Comparison of ENCODE assay signal across 8 cellular contexts in genomic region chr10:61899045-61899444, GRCh38.
DNase-seq lines count a peak whose midpoint lies in the region; ATAC-seq lines count a peak whose summit lies in the region.

No MANE protein-coding gene starts in this region.

- H3K9ac ChIP-seq in mucosa of stomach (ENCODE audit: low read length) = peak overlapping the region; percentile 94

- H3K4me3 ChIP-seq in mucosa of stomach (ENCODE audit: low read length) = no peak overlapping the region

- no peaks in the 10 kb centered on the region for H3K27me3 ChIP-seq in mucosa of stomach (ENCODE audit: control insufficient read depth, insufficient read depth, low read length)

- H3K4me1 ChIP-seq in mucosa of stomach (ENCODE audit: control insufficient read depth, insufficient read depth, low read length) = peaks cover 28% of the 10 kb centered on the region

- H3K9me3 ChIP-seq in mucosa of stomach (ENCODE audit: control insufficient read depth, low read length) = no peaks in the 10 kb centered on the region

- DNase-seq in COLO829 (ENCODE audit: low spot score) (peak; percentile 63), KBM-7 (peak; percentile 57), amniotic epithelial cell (ENCODE audit: low read depth) (peak; percentile 50), HuH-7.5 (ENCODE audit: low spot score) (no peak), DMS79 treated with DMSO at 0.1 percent for 48 hours (lab: John Stamatoyannopoulos, UW) (no peak)
- DNase-seq in activated CD4-positive, CD25-positive, alpha-beta regulatory T cell treated with anti-CD3 and anti-CD28 coated beads, Interleukin-2, amount 50 U/mL, for 72 hours = no peak

- H3K36me3 ChIP-seq in mucosa of stomach (ENCODE audit: control insufficient read depth, insufficient read depth, low read length) = no peaks in the 10 kb centered on the region

- in situ Hi-C loops in KBM-7 (cut with MboI; ENCODE audit: low pct_unique_long_range_greater_than_20kb, low sequenced_read_pairs) = no loop called here

- no peak for ATAC-seq in HG03565 (IDR thresholded peaks at IDR 0.05; ENCODE audit: unreplicated experiment)

Comparison
In these comparisons a context has a peak if more than half of its experiments do, and no peak if none do; other contexts are left out.
1. DNase-seq: peak in COLO829 (single experiment), KBM-7 (single experiment) and amniotic epithelial cell (single experiment); none in HuH-7.5 (single experiment), activated CD4-positive, CD25-positive, alpha-beta regulatory T cell treated with anti-CD3 and anti-CD28 coated beads, Interleukin-2, amount 50 U/mL, for 72 hours (single experiment) and DMS79 treated with DMSO at 0.1 percent for 48 hours (single experiment).